3 cellular contexts compared by ENCODE assay signal in the genomic region with DNA sequence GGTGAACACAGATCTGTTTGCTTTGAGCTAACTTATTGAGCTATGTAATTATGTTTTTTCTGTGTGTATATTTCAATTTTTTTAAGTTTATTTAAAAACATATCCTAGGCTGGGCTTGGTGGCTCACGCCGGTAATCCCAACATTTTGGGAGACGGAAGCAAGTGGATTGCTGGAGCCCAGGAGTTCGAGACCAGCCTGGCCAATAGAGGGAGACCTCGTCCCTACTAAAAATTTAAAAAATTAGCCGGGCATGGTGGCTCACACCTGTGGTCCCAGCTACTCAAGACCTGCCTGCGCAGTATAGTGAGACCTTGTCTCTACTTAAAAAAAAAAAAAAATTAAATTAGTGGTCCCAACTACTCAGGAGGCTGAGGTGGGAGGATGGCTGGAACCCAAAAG.
TF ChIP-seq lines count a peak whose summit lies in the region.

No MANE protein-coding gene starts in this region.

TF ChIP-seq in HCT116, 20 proteins besides CTCF, POLR2A, EP300 and RAD21:
- TF ChIP-seq CEBPB (IDR thresholded peaks at IDR 0.05; ENCODE audit: low read depth): no peak
- no peak for TF ChIP-seq ZFX (IDR thresholded peaks at IDR 0.05)
- TF ChIP-seq, protein P1, sequence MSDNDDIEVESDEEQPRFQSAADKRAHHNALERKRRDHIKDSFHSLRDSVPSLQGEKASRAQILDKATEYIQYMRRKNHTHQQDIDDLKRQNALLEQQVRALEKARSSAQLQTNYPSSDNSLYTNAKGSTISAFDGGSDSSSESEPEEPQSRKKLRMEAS (IDR thresholded peaks at IDR 0.05): no peak
- no peak for TF ChIP-seq EGR1 (IDR thresholded peaks at IDR 0.05; ENCODE audit: low read depth)
- TF ChIP-seq EZH2 (IDR thresholded peaks at IDR 0.05): no peak
- no peak for TF ChIP-seq ELF1 (IDR thresholded peaks at IDR 0.05; ENCODE audit: borderline replicate concordance, low read depth)
- TF ChIP-seq ZNF274 (IDR thresholded peaks at IDR 0.05; ENCODE audit: low read depth, low read length): no peak

TF ChIP-seq in GM12878, 131 proteins besides CTCF, POLR2A, EP300 and RAD21:
- TF ChIP-seq TBL1XR1 (IDR thresholded peaks at IDR 0.05; ENCODE audit: low read depth, low read length): no peak

TF ChIP-seq in HepG2, 621 proteins besides CTCF, POLR2A, EP300 and RAD21:
- no peak for TF ChIP-seq ZNF570 (CRISPR knock-in tag; IDR thresholded peaks at IDR 0.05; ENCODE audit: borderline replicate concordance)
- TF ChIP-seq, protein P2, sequence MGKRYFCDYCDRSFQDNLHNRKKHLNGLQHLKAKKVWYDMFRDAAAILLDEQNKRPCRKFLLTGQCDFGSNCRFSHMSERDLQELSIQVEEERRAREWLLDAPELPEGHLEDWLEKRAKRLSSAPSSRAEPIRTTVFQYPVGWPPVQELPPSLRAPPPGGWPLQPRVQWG (CRISPR knock-in tag; IDR thresholded peaks at IDR 0.05; ENCODE audit: borderline replicate concordance, low read depth): no peak
- no peak for TF ChIP-seq HOXA3 (CRISPR knock-in tag; IDR thresholded peaks at IDR 0.05)
- TF ChIP-seq ZNF451 (CRISPR knock-in tag; IDR thresholded peaks at IDR 0.05): no peak
- no peak for TF ChIP-seq ISL2 (CRISPR knock-in tag; IDR thresholded peaks at IDR 0.05)
- TF ChIP-seq, protein P3, sequence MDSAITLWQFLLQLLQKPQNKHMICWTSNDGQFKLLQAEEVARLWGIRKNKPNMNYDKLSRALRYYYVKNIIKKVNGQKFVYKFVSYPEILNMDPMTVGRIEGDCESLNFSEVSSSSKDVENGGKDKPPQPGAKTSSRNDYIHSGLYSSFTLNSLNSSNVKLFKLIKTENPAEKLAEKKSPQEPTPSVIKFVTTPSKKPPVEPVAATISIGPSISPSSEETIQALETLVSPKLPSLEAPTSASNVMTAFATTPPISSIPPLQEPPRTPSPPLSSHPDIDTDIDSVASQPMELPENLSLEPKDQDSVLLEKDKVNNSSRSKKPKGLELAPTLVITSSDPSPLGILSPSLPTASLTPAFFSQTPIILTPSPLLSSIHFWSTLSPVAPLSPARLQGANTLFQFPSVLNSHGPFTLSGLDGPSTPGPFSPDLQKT (CRISPR knock-in tag; IDR thresholded peaks at IDR 0.05; ENCODE audit: borderline replicate concordance): no peak
- TF ChIP-seq ZNF768 (CRISPR knock-in tag; IDR thresholded peaks at IDR 0.05): no peak
- no peak for TF ChIP-seq CCAR2 (optimal IDR thresholded peaks at IDR 0.05; ENCODE audit: low read depth, low read length)
- no peak; the same call in 1 of the 2 replicates for TF ChIP-seq STAG1 (CRISPR knock-in tag; IDR thresholded peaks at IDR 0.05)
- TF ChIP-seq, protein P4, sequence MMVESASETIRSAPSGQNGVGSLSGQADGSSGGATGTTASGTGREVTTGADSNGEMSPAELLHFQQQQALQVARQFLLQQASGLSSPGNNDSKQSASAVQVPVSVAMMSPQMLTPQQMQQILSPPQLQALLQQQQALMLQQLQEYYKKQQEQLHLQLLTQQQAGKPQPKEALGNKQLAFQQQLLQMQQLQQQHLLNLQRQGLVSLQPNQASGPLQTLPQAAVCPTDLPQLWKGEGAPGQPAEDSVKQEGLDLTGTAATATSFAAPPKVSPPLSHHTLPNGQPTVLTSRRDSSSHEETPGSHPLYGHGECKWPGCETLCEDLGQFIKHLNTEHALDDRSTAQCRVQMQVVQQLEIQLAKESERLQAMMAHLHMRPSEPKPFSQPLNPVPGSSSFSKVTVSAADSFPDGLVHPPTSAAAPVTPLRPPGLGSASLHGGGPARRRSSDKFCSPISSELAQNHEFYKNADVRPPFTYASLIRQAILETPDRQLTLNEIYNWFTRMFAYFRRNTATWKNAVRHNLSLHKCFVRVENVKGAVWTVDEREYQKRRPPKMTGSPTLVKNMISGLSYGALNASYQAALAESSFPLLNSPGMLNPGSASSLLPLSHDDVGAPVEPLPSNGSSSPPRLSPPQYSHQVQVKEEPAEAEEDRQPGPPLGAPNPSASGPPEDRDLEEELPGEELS (CRISPR knock-in tag; IDR thresholded peaks at IDR 0.05): no peak
- no peak for TF ChIP-seq WIZ (CRISPR knock-in tag; IDR thresholded peaks at IDR 0.05)
- TF ChIP-seq ZNF660 (CRISPR knock-in tag; IDR thresholded peaks at IDR 0.05; ENCODE audit: borderline replicate concordance, low read depth): no peak
- TF ChIP-seq, protein P5, sequence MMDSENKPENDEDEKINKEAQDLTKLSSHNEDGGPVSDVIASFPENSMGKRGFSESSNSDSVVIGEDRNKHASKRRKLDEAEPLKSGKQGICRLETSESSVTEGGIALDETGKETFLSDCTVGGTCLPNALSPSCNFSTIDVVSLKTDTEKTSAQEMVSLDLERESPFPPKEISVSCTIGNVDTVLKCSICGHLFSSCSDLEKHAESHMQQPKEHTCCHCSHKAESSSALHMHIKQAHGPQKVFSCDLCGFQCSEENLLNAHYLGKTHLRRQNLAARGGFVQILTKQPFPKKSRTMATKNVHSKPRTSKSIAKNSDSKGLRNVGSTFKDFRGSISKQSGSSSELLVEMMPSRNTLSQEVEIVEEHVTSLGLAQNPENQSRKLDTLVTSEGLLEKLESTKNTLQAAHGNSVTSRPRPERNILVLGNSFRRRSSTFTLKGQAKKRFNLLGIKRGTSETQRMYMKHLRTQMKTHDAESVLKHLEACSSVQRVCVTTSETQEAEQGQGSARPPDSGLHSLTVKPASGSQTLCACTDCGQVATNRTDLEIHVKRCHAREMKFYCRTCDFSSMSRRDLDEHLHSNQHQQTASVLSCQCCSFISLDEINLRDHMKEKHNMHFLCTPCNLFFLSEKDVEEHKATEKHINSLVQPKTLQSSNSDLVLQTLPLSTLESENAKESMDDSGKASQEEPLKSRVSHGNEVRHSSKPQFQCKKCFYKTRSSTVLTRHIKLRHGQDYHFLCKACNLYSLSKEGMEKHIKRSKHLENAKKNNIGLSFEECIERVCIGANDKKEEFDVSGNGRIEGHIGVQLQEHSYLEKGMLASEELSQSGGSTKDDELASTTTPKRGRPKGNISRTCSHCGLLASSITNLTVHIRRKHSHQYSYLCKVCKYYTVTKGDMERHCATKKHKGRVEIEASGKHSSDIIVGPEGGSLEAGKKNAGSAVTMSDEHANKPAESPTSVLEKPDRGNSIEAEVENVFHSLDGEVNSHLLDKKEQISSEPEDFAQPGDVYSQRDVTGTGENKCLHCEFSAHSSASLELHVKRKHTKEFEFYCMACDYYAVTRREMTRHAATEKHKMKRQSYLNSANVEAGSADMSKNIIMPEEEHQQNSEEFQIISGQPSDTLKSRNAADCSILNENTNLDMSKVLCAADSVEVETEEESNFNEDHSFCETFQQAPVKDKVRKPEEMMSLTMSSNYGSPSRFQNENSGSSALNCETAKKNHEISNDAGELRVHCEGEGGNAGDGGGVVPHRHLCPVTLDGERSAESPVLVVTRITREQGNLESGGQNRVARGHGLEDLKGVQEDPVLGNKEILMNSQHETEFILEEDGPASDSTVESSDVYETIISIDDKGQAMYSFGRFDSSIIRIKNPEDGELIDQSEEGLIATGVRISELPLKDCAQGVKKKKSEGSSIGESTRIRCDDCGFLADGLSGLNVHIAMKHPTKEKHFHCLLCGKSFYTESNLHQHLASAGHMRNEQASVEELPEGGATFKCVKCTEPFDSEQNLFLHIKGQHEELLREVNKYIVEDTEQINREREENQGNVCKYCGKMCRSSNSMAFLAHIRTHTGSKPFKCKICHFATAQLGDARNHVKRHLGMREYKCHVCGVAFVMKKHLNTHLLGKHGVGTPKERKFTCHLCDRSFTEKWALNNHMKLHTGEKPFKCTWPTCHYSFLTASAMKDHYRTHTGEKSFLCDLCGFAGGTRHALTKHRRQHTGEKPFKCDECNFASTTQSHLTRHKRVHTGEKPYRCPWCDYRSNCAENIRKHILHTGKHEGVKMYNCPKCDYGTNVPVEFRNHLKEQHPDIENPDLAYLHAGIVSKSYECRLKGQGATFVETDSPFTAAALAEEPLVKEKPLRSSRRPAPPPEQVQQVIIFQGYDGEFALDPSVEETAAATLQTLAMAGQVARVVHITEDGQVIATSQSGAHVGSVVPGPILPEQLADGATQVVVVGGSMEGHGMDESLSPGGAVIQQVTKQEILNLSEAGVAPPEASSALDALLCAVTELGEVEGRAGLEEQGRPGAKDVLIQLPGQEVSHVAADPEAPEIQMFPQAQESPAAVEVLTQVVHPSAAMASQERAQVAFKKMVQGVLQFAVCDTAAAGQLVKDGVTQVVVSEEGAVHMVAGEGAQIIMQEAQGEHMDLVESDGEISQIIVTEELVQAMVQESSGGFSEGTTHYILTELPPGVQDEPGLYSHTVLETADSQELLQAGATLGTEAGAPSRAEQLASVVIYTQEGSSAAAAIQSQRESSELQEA (CRISPR knock-in tag; IDR thresholded peaks at IDR 0.05; ENCODE audit: not compliant biosample characterization): no peak
- TF ChIP-seq, protein P6, sequence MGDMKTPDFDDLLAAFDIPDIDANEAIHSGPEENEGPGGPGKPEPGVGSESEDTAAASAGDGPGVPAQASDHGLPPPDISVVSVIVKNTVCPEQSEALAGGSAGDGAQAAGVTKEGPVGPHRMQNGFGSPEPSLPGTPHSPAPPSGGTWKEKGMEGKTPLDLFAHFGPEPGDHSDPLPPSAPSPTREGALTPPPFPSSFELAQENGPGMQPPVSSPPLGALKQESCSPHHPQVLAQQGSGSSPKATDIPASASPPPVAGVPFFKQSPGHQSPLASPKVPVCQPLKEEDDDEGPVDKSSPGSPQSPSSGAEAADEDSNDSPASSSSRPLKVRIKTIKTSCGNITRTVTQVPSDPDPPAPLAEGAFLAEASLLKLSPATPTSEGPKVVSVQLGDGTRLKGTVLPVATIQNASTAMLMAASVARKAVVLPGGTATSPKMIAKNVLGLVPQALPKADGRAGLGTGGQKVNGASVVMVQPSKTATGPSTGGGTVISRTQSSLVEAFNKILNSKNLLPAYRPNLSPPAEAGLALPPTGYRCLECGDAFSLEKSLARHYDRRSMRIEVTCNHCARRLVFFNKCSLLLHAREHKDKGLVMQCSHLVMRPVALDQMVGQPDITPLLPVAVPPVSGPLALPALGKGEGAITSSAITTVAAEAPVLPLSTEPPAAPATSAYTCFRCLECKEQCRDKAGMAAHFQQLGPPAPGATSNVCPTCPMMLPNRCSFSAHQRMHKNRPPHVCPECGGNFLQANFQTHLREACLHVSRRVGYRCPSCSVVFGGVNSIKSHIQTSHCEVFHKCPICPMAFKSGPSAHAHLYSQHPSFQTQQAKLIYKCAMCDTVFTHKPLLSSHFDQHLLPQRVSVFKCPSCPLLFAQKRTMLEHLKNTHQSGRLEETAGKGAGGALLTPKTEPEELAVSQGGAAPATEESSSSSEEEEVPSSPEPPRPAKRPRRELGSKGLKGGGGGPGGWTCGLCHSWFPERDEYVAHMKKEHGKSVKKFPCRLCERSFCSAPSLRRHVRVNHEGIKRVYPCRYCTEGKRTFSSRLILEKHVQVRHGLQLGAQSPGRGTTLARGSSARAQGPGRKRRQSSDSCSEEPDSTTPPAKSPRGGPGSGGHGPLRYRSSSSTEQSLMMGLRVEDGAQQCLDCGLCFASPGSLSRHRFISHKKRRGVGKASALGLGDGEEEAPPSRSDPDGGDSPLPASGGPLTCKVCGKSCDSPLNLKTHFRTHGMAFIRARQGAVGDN (CRISPR knock-in tag; IDR thresholded peaks at IDR 0.05): no peak
- TF ChIP-seq, protein P7, sequence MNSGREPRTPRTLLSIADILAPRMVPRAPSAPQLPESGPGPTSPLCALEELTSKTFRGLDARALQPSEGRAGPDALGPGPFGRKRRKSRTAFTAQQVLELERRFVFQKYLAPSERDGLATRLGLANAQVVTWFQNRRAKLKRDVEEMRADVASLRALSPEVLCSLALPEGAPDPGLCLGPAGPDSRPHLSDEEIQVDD (CRISPR knock-in tag; IDR thresholded peaks at IDR 0.05; ENCODE audit: borderline replicate concordance): no peak
- no peak for TF ChIP-seq XRCC5 (optimal IDR thresholded peaks at IDR 0.05; ENCODE audit: low read length)
- TF ChIP-seq, protein P8, sequence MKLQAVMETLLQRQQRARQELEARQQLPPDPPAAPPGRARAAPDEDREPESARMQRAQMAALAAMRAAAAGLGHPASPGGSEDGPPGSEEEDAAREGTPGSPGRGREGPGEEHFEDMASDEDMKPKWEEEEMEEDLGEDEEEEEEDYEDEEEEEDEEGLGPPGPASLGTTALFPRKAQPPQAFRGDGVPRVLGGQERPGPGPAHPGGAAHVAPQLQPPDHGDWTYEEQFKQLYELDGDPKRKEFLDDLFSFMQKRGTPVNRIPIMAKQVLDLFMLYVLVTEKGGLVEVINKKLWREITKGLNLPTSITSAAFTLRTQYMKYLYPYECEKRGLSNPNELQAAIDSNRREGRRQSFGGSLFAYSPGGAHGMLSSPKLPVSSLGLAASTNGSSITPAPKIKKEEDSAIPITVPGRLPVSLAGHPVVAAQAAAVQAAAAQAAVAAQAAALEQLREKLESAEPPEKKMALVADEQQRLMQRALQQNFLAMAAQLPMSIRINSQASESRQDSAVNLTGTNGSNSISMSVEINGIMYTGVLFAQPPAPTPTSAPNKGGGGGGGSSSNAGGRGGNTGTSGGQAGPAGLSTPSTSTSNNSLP (IDR thresholded peaks at IDR 0.05; ENCODE audit: low read depth, low read length): no peak
- TF ChIP-seq NRL (CRISPR knock-in tag; IDR thresholded peaks at IDR 0.05; ENCODE audit: borderline replicate concordance): no peak
